ENCODE assay signal across 30 cellular contexts in genomic region chr7:131383937-131384635, GRCh38. TPM values are rescaled to one million over a fixed set of nuclear protein-coding genes. Genes with fewer than 3 reads are reported as not detected.
A peak's percentile ranks its signal among the peaks of the same experiment; 100 is the strongest.
DNase-seq lines count a peak whose midpoint lies in the region; ATAC-seq and TF ChIP-seq lines count a peak whose summit lies in the region.
"Had no signal": no experiment of that assay in that cellular context is flagged by ENCODE, and none has a peak within 500 bp of the region (broad histone marks: within the 10 kb centered on the region; RNA-seq: fewer than 3 reads in every experiment).

No MANE protein-coding gene starts in this region.

- no peaks in the 10 kb centered on the region for H3K9me3 ChIP-seq in CD4-positive, alpha-beta T cell (ENCODE audit: control insufficient read depth, low read length)
- H3K9me3 ChIP-seq in T-helper 17 cell (ENCODE audit: control insufficient read depth, low read length, poor library complexity, severe bottlenecking): no peaks in the 10 kb centered on the region
- H3K9me3 ChIP-seq: heart right ventricle, prostate gland, testis, uterus had no signal

- no peak for TF ChIP-seq CTCF in activated CD8-positive, alpha-beta T cell treated with anti-CD3 and anti-CD28 coated beads for 36 hours (IDR thresholded peaks at IDR 0.05)
- TF ChIP-seq CTCF in CD4-positive, alpha-beta T cell (IDR thresholded peaks at IDR 0.05): no peak
- no peak for TF ChIP-seq CTCF in nephron progenitor cell (IDR thresholded peaks at IDR 0.05)

- peak; percentile 27 for ATAC-seq in activated CD8-positive, alpha-beta T cell treated with anti-CD3 and anti-CD28 coated beads for 36 hours
- no peak for ATAC-seq in activated CD8-positive, alpha-beta T cell treated with anti-CD3 and anti-CD28 coated beads, Interleukin-2, amount 10 ng/mL, durations not matched to agents 7 days and 5 days
- no peak for ATAC-seq in CD4-positive, alpha-beta T cell (ENCODE audit: poor library complexity)
- no peak for ATAC-seq in T-helper 17 cell
- ATAC-seq in GM18867 (IDR thresholded peaks at IDR 0.05; ENCODE audit: unreplicated experiment): no peak
- ATAC-seq: esophagus mucosa; heart right ventricle; stimulated activated memory B cell treated with anti-CD40 and anti-IgM and Interleukin-4, amounts not matched to agents 10 μg/mL and 1 μg/mL and 100 μg/mL, for 72 hours had no signal

- H3K9me3 Mint-ChIP-seq in activated CD8-positive, alpha-beta T cell treated with anti-CD3 and anti-CD28 coated beads for 36 hours: no peaks in the 10 kb centered on the region
- no peaks in the 10 kb centered on the region for H3K9me3 Mint-ChIP-seq in activated CD8-positive, alpha-beta T cell treated with anti-CD3 and anti-CD28 coated beads, Interleukin-2, amount 10 ng/mL, durations not matched to agents 7 days and 5 days (ENCODE audit: insufficient read depth)
- no peaks in the 10 kb centered on the region for H3K9me3 Mint-ChIP-seq in CD4-positive, alpha-beta T cell
- no peaks in the 10 kb centered on the region for H3K9me3 Mint-ChIP-seq in nephron progenitor cell
- H3K9me3 Mint-ChIP-seq: dendritic cell treated with granulocyte-macrophage colony-stimulating factor and Interleukin-4, amounts not matched to agents 40 ng/mL and 50 ng/mL, for 4 days; endodermal cell; stimulated activated memory B cell treated with anti-CD40 and anti-IgM and Interleukin-4, amounts not matched to agents 10 μg/mL and 1 μg/mL and 100 μg/mL, for 72 hours had no signal

- H3K36me3 Mint-ChIP-seq in activated CD8-positive, alpha-beta T cell treated with anti-CD3 and anti-CD28 coated beads for 36 hours (ENCODE audit: low read depth): peaks cover 15% of the 10 kb centered on the region
- H3K36me3 Mint-ChIP-seq in activated CD8-positive, alpha-beta T cell treated with anti-CD3 and anti-CD28 coated beads, Interleukin-2, amount 10 ng/mL, durations not matched to agents 7 days and 5 days (ENCODE audit: low read depth): peaks cover 16% of the 10 kb centered on the region
- H3K36me3 Mint-ChIP-seq in CD4-positive, alpha-beta T cell (ENCODE audit: low read depth): peaks cover 53% of the 10 kb centered on the region
- H3K36me3 Mint-ChIP-seq in T-helper 17 cell (ENCODE audit: low read depth): peaks cover 2% of the 10 kb centered on the region
- H3K36me3 Mint-ChIP-seq in nephron progenitor cell (ENCODE audit: low read depth): peaks cover 67% of the 10 kb centered on the region

- no peak for DNase-seq in activated CD8-positive, alpha-beta T cell treated with anti-CD3 and anti-CD28 coated beads for 36 hours
- no peak for DNase-seq in activated CD8-positive, alpha-beta T cell treated with anti-CD3 and anti-CD28 coated beads, Interleukin-2, amount 10 ng/mL, durations not matched to agents 7 days and 5 days
- DNase-seq in CD4-positive, alpha-beta T cell: no peak
- DNase-seq in T-helper 17 cell (no peak), nephron progenitor cell (no peak), NCI-H82 (lab: John Stamatoyannopoulos, UW) (no peak), NCI-H526 treated with DMSO at 0.1 percent for 48 hours (lab: John Stamatoyannopoulos, UW) (no peak)
- DNase-seq: activated CD4-positive, CD25-positive, alpha-beta regulatory T cell treated with anti-CD3 and anti-CD28 coated beads, Interleukin-2, amount 50 U/mL, for 72 hours; activated naive CD4-positive, alpha-beta T cell treated with Interleukin-2 at 50 U/mL for 16 hours; activated T-cell treated with anti-CD3 and anti-CD28 coated beads for 4 hours; aorta; caudate nucleus; endodermal cell; foreskin fibroblast; heart right ventricle; NCI-H146; NCI-H2171; NCI-H510A treated with DMSO at 0.1 percent for 48 hours; NK-92 treated with Interleukin-12 subunit alpha and Interleukin-12 subunit beta, amount 100 ng/mL, for 24 hours; SHP77; stimulated activated CD4-positive, alpha-beta T cell treated with anti-CD3 and anti-CD28 coated beads, Interleukin-4, amount 100 ng/mL, for 4 hours; testis; uterus had no signal

- H3K27ac Mint-ChIP-seq in activated CD8-positive, alpha-beta T cell treated with anti-CD3 and anti-CD28 coated beads for 36 hours: peak overlapping the region; percentile 66
- H3K27ac Mint-ChIP-seq in activated CD8-positive, alpha-beta T cell treated with anti-CD3 and anti-CD28 coated beads, Interleukin-2, amount 10 ng/mL, durations not matched to agents 7 days and 5 days: no peak overlapping the region
- peak overlapping the region; percentile 4 for H3K27ac Mint-ChIP-seq in CD4-positive, alpha-beta T cell
- H3K27ac Mint-ChIP-seq in T-helper 17 cell: peak overlapping the region; percentile 73
- H3K27ac Mint-ChIP-seq in nephron progenitor cell: peak overlapping the region; percentile 6
- H3K27ac Mint-ChIP-seq: dendritic cell treated with granulocyte-macrophage colony-stimulating factor and Interleukin-4, amounts not matched to agents 40 ng/mL and 50 ng/mL, for 4 days; endodermal cell; neural progenitor cell; stimulated activated memory B cell treated with anti-CD40 and anti-IgM and Interleukin-4, amounts not matched to agents 10 μg/mL and 1 μg/mL and 100 μg/mL, for 72 hours had no signal

- no peaks in the 10 kb centered on the region for H3K27me3 ChIP-seq in CD4-positive, alpha-beta T cell (ENCODE audit: control insufficient read depth, insufficient read depth, low read length)
- H3K27me3 ChIP-seq: heart right ventricle, neural progenitor cell, testis, uterus had no signal

- H3K4me3 Mint-ChIP-seq in activated CD8-positive, alpha-beta T cell treated with anti-CD3 and anti-CD28 coated beads for 36 hours: no peak overlapping the region
- H3K4me3 Mint-ChIP-seq in activated CD8-positive, alpha-beta T cell treated with anti-CD3 and anti-CD28 coated beads, Interleukin-2, amount 10 ng/mL, durations not matched to agents 7 days and 5 days: no peak overlapping the region
- H3K4me3 Mint-ChIP-seq in CD4-positive, alpha-beta T cell: no peak overlapping the region
- H3K4me3 Mint-ChIP-seq in T-helper 17 cell (no peak overlapping the region), nephron progenitor cell (no peak overlapping the region)
- H3K4me3 Mint-ChIP-seq: dendritic cell treated with granulocyte-macrophage colony-stimulating factor and Interleukin-4, amounts not matched to agents 40 ng/mL and 50 ng/mL, for 4 days; endodermal cell; neural progenitor cell; stimulated activated memory B cell treated with anti-CD40 and anti-IgM and Interleukin-4, amounts not matched to agents 10 μg/mL and 1 μg/mL and 100 μg/mL, for 72 hours had no signal

- peaks cover 36% of the 10 kb centered on the region for H3K4me1 Mint-ChIP-seq in activated CD8-positive, alpha-beta T cell treated with anti-CD3 and anti-CD28 coated beads for 36 hours (ENCODE audit: low read depth)
- H3K4me1 Mint-ChIP-seq in activated CD8-positive, alpha-beta T cell treated with anti-CD3 and anti-CD28 coated beads, Interleukin-2, amount 10 ng/mL, durations not matched to agents 7 days and 5 days (ENCODE audit: low read depth): peaks cover 6% of the 10 kb centered on the region
- H3K4me1 Mint-ChIP-seq in CD4-positive, alpha-beta T cell (ENCODE audit: low read depth): peaks cover 60% of the 10 kb centered on the region
- H3K4me1 Mint-ChIP-seq in T-helper 17 cell: peaks cover 27% of the 10 kb centered on the region
- H3K4me1 Mint-ChIP-seq in nephron progenitor cell: peaks cover 4% of the 10 kb centered on the region
- H3K4me1 Mint-ChIP-seq: neural progenitor cell had no signal

- POLR2A ChIA-PET in activated CD8-positive, alpha-beta T cell treated with anti-CD3 and anti-CD28 coated beads for 36 hours (lab: Charles Lee): no interaction called here
- POLR2A ChIA-PET in activated CD8-positive, alpha-beta T cell treated with anti-CD3 and anti-CD28 coated beads, Interleukin-2, amount 10 ng/mL, durations not matched to agents 7 days and 5 days (lab: Charles Lee): interaction anchor here (0.6 kb wide), 1 partner anchor 46 kb away, joined by 5 read pairs; no protein-coding TSS in a partner anchor
- POLR2A ChIA-PET in CD4-positive, alpha-beta T cell (lab: Charles Lee): interaction anchor here (0.7 kb wide), 1 partner anchor 283 kb away, joined by 3 read pairs; no protein-coding TSS in a partner anchor

- no peak overlapping the region for H3K27ac ChIP-seq in CD4-positive, alpha-beta T cell (ENCODE audit: low read depth, low read length)
- H3K27ac ChIP-seq: heart right ventricle, HL-60, neural progenitor cell, prostate gland, testis, uterus had no signal

- CTCF ChIA-PET in activated CD8-positive, alpha-beta T cell treated with anti-CD3 and anti-CD28 coated beads for 36 hours (lab: Charles Lee): interaction anchor here (1.6 kb wide), 1 partner anchor 33 kb away, joined by 3 read pairs; no protein-coding TSS in a partner anchor
- CTCF ChIA-PET in activated CD8-positive, alpha-beta T cell treated with anti-CD3 and anti-CD28 coated beads, Interleukin-2, amount 10 ng/mL, durations not matched to agents 7 days and 5 days (lab: Charles Lee): interaction anchor here (0.9 kb wide), 1 partner anchor 12 kb away, joined by 3 read pairs; no protein-coding TSS in a partner anchor
- CTCF ChIA-PET in CD4-positive, alpha-beta T cell (lab: Charles Lee): interaction anchor here (0.5 kb wide), 1 partner anchor 11 kb away, joined by 4 read pairs; no protein-coding TSS in a partner anchor

- H3K27me3 Mint-ChIP-seq in activated CD8-positive, alpha-beta T cell treated with anti-CD3 and anti-CD28 coated beads for 36 hours: no peaks in the 10 kb centered on the region
- no peaks in the 10 kb centered on the region for H3K27me3 Mint-ChIP-seq in activated CD8-positive, alpha-beta T cell treated with anti-CD3 and anti-CD28 coated beads, Interleukin-2, amount 10 ng/mL, durations not matched to agents 7 days and 5 days (ENCODE audit: low read depth)
- H3K27me3 Mint-ChIP-seq in CD4-positive, alpha-beta T cell: no peaks in the 10 kb centered on the region
- no peaks in the 10 kb centered on the region for H3K27me3 Mint-ChIP-seq in T-helper 17 cell
- no peaks in the 10 kb centered on the region for H3K27me3 Mint-ChIP-seq in nephron progenitor cell (ENCODE audit: low read depth, poor library complexity)
- H3K27me3 Mint-ChIP-seq: dendritic cell treated with granulocyte-macrophage colony-stimulating factor and Interleukin-4, amounts not matched to agents 40 ng/mL and 50 ng/mL, for 4 days; stimulated activated memory B cell treated with anti-CD40 and anti-IgM and Interleukin-4, amounts not matched to agents 10 μg/mL and 1 μg/mL and 100 μg/mL, for 72 hours had no signal

- intact Hi-C loops in activated CD8-positive, alpha-beta T cell treated with anti-CD3 and anti-CD28 coated beads for 36 hours (cut with micrococcal nuclease): no loop called here
- intact Hi-C loops in CD4-positive, alpha-beta T cell (cut with DNase I, micrococcal nuclease): no loop called here

RNA-seq across cellular contexts. Expression of gene MKLN1, which starts 56.4 kb away (rescaled TPM):
- 10 to 100 TPM; 38.5 TPM for total RNA-seq in activated CD8-positive, alpha-beta T cell treated with anti-CD3 and anti-CD28 coated beads for 36 hours
- 10 to 100 TPM; 31.6 to 34.0 TPM for total RNA-seq in activated CD8-positive, alpha-beta T cell treated with anti-CD3 and anti-CD28 coated beads, Interleukin-2, amount 10 ng/mL, durations not matched to agents 7 days and 5 days
- total RNA-seq in CD4-positive, alpha-beta T cell: 10 to 100 TPM; 47.2 to 53.7 TPM
- 10 to 100 TPM; 46.5 to 51.1 TPM for total RNA-seq in T-helper 17 cell
